ENCODE assay signal across 22 cellular contexts in genomic region chr11:1820463-1821325, GRCh38. TPM values are rescaled to one million over a fixed set of nuclear protein-coding genes. Genes with fewer than 3 reads are reported as not detected.
DNase-seq lines count a peak whose midpoint lies in the region; ATAC-seq, FAIRE-seq and TF ChIP-seq lines count a peak whose summit lies in the region.
"Had no signal": no experiment of that assay in that cellular context is flagged by ENCODE, and none has a peak within 500 bp of the region (broad histone marks: within the 10 kb centered on the region; RNA-seq: fewer than 3 reads in every experiment).

No MANE protein-coding gene starts in this region.

- H3K9me3 ChIP-seq in kidney (ENCODE audit: control insufficient read depth in 1 of 2, low read length in 2 of 2) (peaks cover 0 to 12% of the 10 kb centered on the region in 2 donors), vagina (peaks cover 7% of the 10 kb centered on the region)

- peaks cover 7% of the 10 kb centered on the region for H3K9me3 Mint-ChIP-seq in chondrocyte (ENCODE audit: low read depth)
- H3K9me3 Mint-ChIP-seq: activated T-helper 1 cell treated with anti-CD3 and anti-CD28 coated beads, Interleukin-12 subunit alpha, Interleukin-12 subunit beta, Interleukin-2, Interleukin-4 antibody, amounts not matched to agents 30 ng/mL and 10 ng/mL and 1 ng/mL, durations not matched to agents 14 hours and 24 hours and 36 hours had no signal

- no peak for ATAC-seq in HG02840 (IDR thresholded peaks at IDR 0.05; ENCODE audit: low FRiP score, unreplicated experiment)
- no peak for ATAC-seq in left cardiac atrium
- ATAC-seq: GM12878 had no signal

- no peaks in the 10 kb centered on the region for H3K36me3 ChIP-seq in kidney (ENCODE audit: control insufficient read depth in 1 of 2, insufficient read depth in 2 of 2, low read length in 2 of 2)
- no peaks in the 10 kb centered on the region for H3K36me3 ChIP-seq in vagina
- H3K36me3 ChIP-seq: sigmoid colon had no signal

- no peak overlapping the region for H3K27ac ChIP-seq in kidney (ENCODE audit: low read depth in 2 of 2, low read length in 2 of 2)
- H3K27ac ChIP-seq in vagina = peak overlapping the region; percentile 29
- H3K27ac ChIP-seq: sigmoid colon had no signal

- TF ChIP-seq POLR2A in vagina (IDR thresholded peaks at IDR 0.05) = no peak

- intact Hi-C loops in kidney (cut with DNase I) = no loop called here
- intact Hi-C loops in vagina (cut with DNase I) = no loop called here
- intact Hi-C loops in left cardiac atrium (cut with DNase I) = no loop called here

- no peak for TF ChIP-seq CTCF in chondrocyte (IDR thresholded peaks at IDR 0.05)
- TF ChIP-seq CTCF in kidney (IDR thresholded peaks at IDR 0.05; ENCODE audit: borderline replicate concordance, extremely low read depth, insufficient read depth) = no peak
- TF ChIP-seq CTCF in vagina (IDR thresholded peaks at IDR 0.05) = no peak

- peaks cover 51% of the 10 kb centered on the region for H3K4me1 Mint-ChIP-seq in chondrocyte (ENCODE audit: low read depth)

- H3K27me3 ChIP-seq in vagina = no peaks in the 10 kb centered on the region
- H3K27me3 ChIP-seq: sigmoid colon had no signal

- H3K27ac Mint-ChIP-seq in chondrocyte (ENCODE audit: unreplicated experiment) = peak overlapping the region; percentile 55
- H3K27ac Mint-ChIP-seq: activated naive CD8-positive, alpha-beta T cell; activated T-helper 1 cell treated with anti-CD3 and anti-CD28 coated beads, Interleukin-12 subunit alpha, Interleukin-12 subunit beta, Interleukin-2, Interleukin-4 antibody, amounts not matched to agents 30 ng/mL and 10 ng/mL and 1 ng/mL, durations not matched to agents 14 hours and 24 hours and 36 hours had no signal

- no peak overlapping the region for H3K9ac ChIP-seq in kidney (ENCODE audit: low read length in 2 of 2)

- H3K4me3 ChIP-seq in kidney (ENCODE audit: low read length in 2 of 2) (no peak overlapping the region), vagina (no peak overlapping the region)
- H3K4me3 ChIP-seq: GM12878, sigmoid colon had no signal

- no peak overlapping the region for H3K4me3 Mint-ChIP-seq in chondrocyte (ENCODE audit: unreplicated experiment)
- H3K4me3 Mint-ChIP-seq: activated naive CD8-positive, alpha-beta T cell; activated T-helper 1 cell treated with anti-CD3 and anti-CD28 coated beads, Interleukin-12 subunit alpha, Interleukin-12 subunit beta, Interleukin-2, Interleukin-4 antibody, amounts not matched to agents 30 ng/mL and 10 ng/mL and 1 ng/mL, durations not matched to agents 14 hours and 24 hours and 36 hours had no signal

- FAIRE-seq in kidney (lab: Jason Lieb, UNC) = no peak
- FAIRE-seq: GM12878 had no signal

- peaks cover 3% of the 10 kb centered on the region for H3K36me3 Mint-ChIP-seq in chondrocyte (ENCODE audit: low read depth)
- H3K36me3 Mint-ChIP-seq: activated naive CD8-positive, alpha-beta T cell had no signal

- DNase-seq in M059J (ENCODE audit: low read depth) (peak; percentile 51), chondrocyte (ENCODE audit: low spot score) (peak; percentile 50), kidney (peak; percentile 42), vagina (ENCODE audit: extremely low spot score in 2 of 2) (no peak), left cardiac atrium (no peak)
- no peak for DNase-seq in central memory CD4-positive, alpha-beta T cell
- DNase-seq in activated CD4-positive, alpha-beta T cell treated with anti-CD3 and anti-CD28 coated beads, Interleukin-2, amount 50 U/mL, for 1 hour = no peak
- DNase-seq: activated CD4-positive, alpha-beta T cell treated with anti-CD3 and anti-CD28 coated beads for 1 hour; C1 segment of cervical spinal cord; erythroblast; GF-D8; NCI-H1092 treated with DMSO at 0.1 percent for 48 hours; NCI-H2081; NCI-H524; sigmoid colon; stimulated activated naive CD4-positive, alpha-beta T cell had no signal

- no peaks in the 10 kb centered on the region for H3K27me3 Mint-ChIP-seq in chondrocyte (ENCODE audit: low read depth)
- H3K27me3 Mint-ChIP-seq: activated naive CD8-positive, alpha-beta T cell had no signal

- H3K4me1 ChIP-seq in kidney (ENCODE audit: control insufficient read depth in 1 of 2, insufficient read depth in 1 of 2, low read depth in 1 of 2, low read length in 2 of 2) (no peaks in the 10 kb centered on the region), vagina (peaks cover 13% of the 10 kb centered on the region)
- H3K4me1 ChIP-seq: sigmoid colon had no signal

RNA-seq across cellular contexts. Expression of gene SYT8, which starts 14.1 kb away (rescaled TPM):
- not detected in 2 replicates for total RNA-seq in M059J (2014; rRNA removed; shearing (Covaris generic))
- 7.1 to 20.4 TPM (median 7.3 TPM) in 3 replicates for total RNA-seq in chondrocyte
- total RNA-seq in kidney = 1.7 TPM
- polyA plus RNA-seq in kidney (ENCODE audit: insufficient read depth, low read depth, low replicate concordance) = 1.2 TPM
- 1.2 TPM for total RNA-seq in vagina
- total RNA-seq in left cardiac atrium = not detected
- total RNA-seq: activated T-helper 1 cell treated with anti-CD3 and anti-CD28 coated beads, Interleukin-12 subunit alpha, Interleukin-12 subunit beta, Interleukin-2, Interleukin-4 antibody, amounts not matched to agents 30 ng/mL and 10 ng/mL and 1 ng/mL, durations not matched to agents 14 hours and 24 hours and 36 hours; glomerular endothelial cell; GM12878; omental fat pad; sigmoid colon had no signal

RNA-seq across cellular contexts. Expression of gene TNNI2, which starts 18.1 kb away (rescaled TPM):
- not detected in 2 replicates for total RNA-seq in M059J (2014; rRNA removed; shearing (Covaris generic))
- total RNA-seq in chondrocyte (1.3 to 3.2 TPM (median 1.4 TPM) in 3 replicates), kidney (1.3 TPM), vagina (not detected), left cardiac atrium (under 1 TPM; 0.35 to 0.52 TPM)
- polyA plus RNA-seq in kidney (ENCODE audit: insufficient read depth, low read depth, low replicate concordance) = not detected
- total RNA-seq: activated T-helper 1 cell treated with anti-CD3 and anti-CD28 coated beads, Interleukin-12 subunit alpha, Interleukin-12 subunit beta, Interleukin-2, Interleukin-4 antibody, amounts not matched to agents 30 ng/mL and 10 ng/mL and 1 ng/mL, durations not matched to agents 14 hours and 24 hours and 36 hours; glomerular endothelial cell; sigmoid colon had no signal

RNA-seq across cellular contexts. Expression of gene LSP1, which starts 32.2 kb away (rescaled TPM):
- 1.8 and 4.0 TPM in 2 replicates for total RNA-seq in M059J (2014; rRNA removed; shearing (Covaris generic))
- total RNA-seq in chondrocyte (7.2 to 27.5 TPM (median 7.4 TPM) in 3 replicates), kidney (26.1 TPM), vagina (32.7 TPM), left cardiac atrium (10 to 100 TPM; 24.9 to 31.2 TPM)
- 8.4 TPM for polyA plus RNA-seq in kidney (ENCODE audit: insufficient read depth, low read depth, low replicate concordance)

RNA-seq across cellular contexts. Expression of gene CTSD, which starts 57.0 kb away (rescaled TPM):
- 974 and 1,095 TPM in 2 replicates for total RNA-seq in M059J (2014; rRNA removed; shearing (Covaris generic))
- total RNA-seq in chondrocyte (935 to 3,230 TPM (median 949 TPM) in 3 replicates), kidney (2,183 TPM), vagina (508 TPM), left cardiac atrium (100 to 1,000 TPM; 635 to 667 TPM)
- polyA plus RNA-seq in kidney (ENCODE audit: insufficient read depth, low read depth, low replicate concordance) = 2,764 TPM

Comparison
In these comparisons a context has a peak if more than half of its experiments do, and no peak if none do; other contexts are left out.
1. DNase-seq: peak in M059J (single experiment), chondrocyte (single experiment) and kidney (single experiment); none in vagina (0 of 2), central memory CD4-positive, alpha-beta T cell (single experiment), left cardiac atrium (single experiment) and activated CD4-positive, alpha-beta T cell treated with anti-CD3 and anti-CD28 coated beads, Interleukin-2, amount 50 U/mL, for 1 hour (single experiment).